In the genomic region with DNA sequence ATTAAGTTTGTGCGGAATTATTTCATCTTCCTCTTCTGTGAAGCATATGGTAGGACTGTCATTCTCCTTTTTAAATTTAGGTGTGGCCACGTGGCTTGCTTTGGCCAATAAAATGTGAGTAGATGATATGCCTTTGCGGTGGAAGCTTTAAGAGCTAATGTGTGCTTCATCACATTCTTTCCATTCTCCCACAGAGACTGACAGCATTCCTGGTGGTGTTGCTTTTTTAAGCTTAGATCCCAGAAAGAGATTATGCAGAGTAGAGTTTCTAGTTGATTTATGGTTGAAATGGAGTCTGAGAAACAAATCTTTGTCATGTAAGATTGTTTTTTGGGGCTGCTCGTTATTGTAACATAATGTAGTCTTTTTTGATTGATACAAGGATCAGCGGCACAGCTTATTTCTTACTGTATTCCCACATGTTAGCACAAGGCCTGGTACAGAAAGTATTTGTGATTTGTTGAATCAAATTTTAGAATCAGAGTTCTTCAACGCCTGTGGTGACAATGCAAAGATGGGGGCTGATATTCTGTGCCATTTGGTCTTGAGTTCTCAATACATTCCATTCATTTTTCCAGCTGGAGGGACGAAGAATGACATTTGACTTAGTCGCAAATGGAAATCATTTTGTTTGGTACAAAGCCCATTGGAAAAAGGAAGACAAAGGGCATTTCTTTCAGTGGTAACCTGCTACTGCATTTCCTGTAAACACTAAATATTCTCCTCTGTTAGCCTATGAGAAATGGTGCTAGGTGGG, we compare ENCODE assay signal across 13 cellular contexts.
DNase-seq lines count a peak whose midpoint lies in the region; ATAC-seq and TF ChIP-seq lines count a peak whose summit lies in the region.
"Had no signal": no experiment of that assay in that cellular context is flagged by ENCODE, and none has a peak within 500 bp of the region (broad histone marks: within the 10 kb centered on the region; RNA-seq: fewer than 3 reads in every experiment).

No MANE protein-coding gene starts in this region.

- no peaks in the 10 kb centered on the region for H3K9me2 ChIP-seq in PC-3 (replicated peaks; ENCODE audit: low read length)

- no peak for ATAC-seq in PC-3
- no peak for ATAC-seq in GM19324 (IDR thresholded peaks at IDR 0.05; ENCODE audit: low FRiP score, unreplicated experiment)
- ATAC-seq in left ventricle myocardium superior: no peak
- ATAC-seq: naive thymus-derived CD8-positive, alpha-beta T cell had no signal

- BruUV-seq in PC-3 (replicated peaks; lab: Mats Ljungman, UMichigan): no TSS peak

- DNase-seq in Daoy (ENCODE audit: low read depth) (peak; percentile 66), PC-3 (peak; percentile 12), fibroblast of villous mesenchyme (ENCODE audit: low read depth) (peak; percentile 47), non-pigmented ciliary epithelial cell (ENCODE audit: low read depth) (peak; percentile 71), NK-92 (lab: John Stamatoyannopoulos, UW; ENCODE audit: unreplicated experiment) (no peak), NCI-H1436 (lab: John Stamatoyannopoulos, UW) (no peak), left ventricle myocardium superior (no peak)
- DNase-seq: BE2C; naive thymus-derived CD8-positive, alpha-beta T cell; NCI-H146; SHP77 treated with DMSO at 0.1 percent for 48 hours had no signal

- TF ChIP-seq CTCF in PC-3 (conservative IDR thresholded peaks at IDR 0.05; ENCODE audit: low read depth, low read length) (no peak), fibroblast of villous mesenchyme (IDR thresholded peaks at IDR 0.05; ENCODE audit: insufficient read depth, low read depth, low read length) (no peak)

- H4K20me1 ChIP-seq in PC-3 (ENCODE audit: low read length): no peaks in the 10 kb centered on the region

- no peak overlapping the region for H2AFZ ChIP-seq in PC-3 (ENCODE audit: low read length)

- no peak overlapping the region for H3K27ac ChIP-seq in PC-3 (ENCODE audit: low read length)
- H3K27ac ChIP-seq: VCaP had no signal

- H3K9me3 ChIP-seq in PC-3 (ENCODE audit: low read length): no peaks in the 10 kb centered on the region
- H3K9me3 ChIP-seq: BE2C had no signal

- POLR2A ChIA-PET in PC-3 (lab: Charles Lee; ENCODE audit: unreplicated experiment): no interaction called here

- H3K4me2 ChIP-seq in PC-3 (ENCODE audit: low read length): no peak overlapping the region

- H3K4me3 ChIP-seq in PC-3 (ENCODE audit: low read length) (no peak overlapping the region), fibroblast of villous mesenchyme (ENCODE audit: low read depth, low read length) (no peak overlapping the region)

- CTCF ChIA-PET in PC-3 (lab: Charles Lee): no interaction called here

- H3K9ac ChIP-seq in PC-3 (ENCODE audit: low read length): no peak overlapping the region

- intact Hi-C loops in PC-3 (cut with micrococcal nuclease) (no loop called here), left ventricle myocardium superior (cut with micrococcal nuclease) (no loop called here)

- H3K27me3 ChIP-seq in PC-3 (ENCODE audit: low read length): peaks cover 3% of the 10 kb centered on the region; the same call in 1 of the 2 replicates
- H3K27me3 ChIP-seq: BE2C had no signal

- no peaks in the 10 kb centered on the region for H3F3A ChIP-seq in PC-3 (ENCODE audit: low read length, unreplicated experiment)

- no peaks in the 10 kb centered on the region for H3K4me1 ChIP-seq in PC-3 (ENCODE audit: insufficient read depth, low read length)
- H3K4me1 ChIP-seq: BE2C had no signal

- H3K79me2 ChIP-seq in PC-3 (ENCODE audit: low read length): no peaks in the 10 kb centered on the region

- no peaks in the 10 kb centered on the region for H3K36me3 ChIP-seq in PC-3 (ENCODE audit: low read depth, low read length)
- H3K36me3 ChIP-seq: BE2C had no signal

Comparison
In these comparisons a context has a peak if more than half of its experiments do, and no peak if none do; other contexts are left out.
1. DNase-seq: peak in Daoy (single experiment), PC-3 (single experiment), fibroblast of villous mesenchyme (single experiment) and non-pigmented ciliary epithelial cell (single experiment); none in NK-92 (single experiment), NCI-H1436 (single experiment) and left ventricle myocardium superior (single experiment).